Comparison of ENCODE assay signal across 8 cellular contexts in genomic region chr11:2377511-2378443, GRCh38. TPM values are rescaled to one million over a fixed set of nuclear protein-coding genes. Genes with fewer than 3 reads are reported as not detected.
DNase-seq lines count a peak whose midpoint lies in the region; ATAC-seq and TF ChIP-seq lines count a peak whose summit lies in the region.

No MANE protein-coding gene starts in this region.

- H3K4me3 Mint-ChIP-seq in chondrocyte (ENCODE audit: unreplicated experiment) = peak overlapping the region; percentile 90

- H3K4me1 Mint-ChIP-seq in chondrocyte (ENCODE audit: low read depth) = peaks cover 38% of the 10 kb centered on the region

- H3K36me3 Mint-ChIP-seq in chondrocyte (ENCODE audit: low read depth) = no peaks in the 10 kb centered on the region

- ATAC-seq in HG02588 (IDR thresholded peaks at IDR 0.05; ENCODE audit: unreplicated experiment) = no peak

- H3K27me3 Mint-ChIP-seq in chondrocyte (ENCODE audit: low read depth) = no peaks in the 10 kb centered on the region

- no peak for TF ChIP-seq CTCF in chondrocyte (IDR thresholded peaks at IDR 0.05)

- no peaks in the 10 kb centered on the region for H3K9me3 Mint-ChIP-seq in chondrocyte (ENCODE audit: low read depth)

- peak overlapping the region; percentile 89 for H3K27ac Mint-ChIP-seq in chondrocyte (ENCODE audit: unreplicated experiment)

- peak; percentile 13 for DNase-seq in NCI-H2171 (lab: John Stamatoyannopoulos, UW)
- DNase-seq in NCI-H2171 treated with DMSO at 0.1 percent for 48 hours (lab: John Stamatoyannopoulos, UW) = no peak
- DNase-seq in HT-29 (ENCODE audit: low spot score) = peak; percentile 48
- DNase-seq in activated CD4-positive, CD25-positive, alpha-beta regulatory T cell (lab: John Stamatoyannopoulos, UW) = peak in 3 of 4 experiments; percentile 25 to 33 (median 29)
- DNase-seq in chondrocyte (ENCODE audit: low spot score) = peak; percentile 83
- peak; percentile 89 for DNase-seq in left kidney (ENCODE audit: low read depth, low spot score)
- DNase-seq in stimulated activated CD4-positive, alpha-beta T cell treated with anti-CD3 and anti-CD28 coated beads, Interleukin-4, amount 100 ng/mL, for 24 hours = peak; percentile 66

RNA-seq across cellular contexts. Expression of gene CD81, which starts 0.7 kb away (rescaled TPM):
- 121 and 132 TPM in 2 replicates for total RNA-seq in HT-29 (2014; rRNA removed; shearing (Covaris generic))
- 403 to 442 TPM (median 441 TPM) in 3 replicates for total RNA-seq in chondrocyte

RNA-seq across cellular contexts. Expression of gene TSSC4, which starts 22.8 kb away (rescaled TPM):
- 114 and 126 TPM in 2 replicates for total RNA-seq in HT-29 (2014; rRNA removed; shearing (Covaris generic))
- 44.1 to 55.2 TPM (median 52.2 TPM) in 3 replicates for total RNA-seq in chondrocyte
